Comparison of ENCODE assay signal across 11 cellular contexts in the genomic region with DNA sequence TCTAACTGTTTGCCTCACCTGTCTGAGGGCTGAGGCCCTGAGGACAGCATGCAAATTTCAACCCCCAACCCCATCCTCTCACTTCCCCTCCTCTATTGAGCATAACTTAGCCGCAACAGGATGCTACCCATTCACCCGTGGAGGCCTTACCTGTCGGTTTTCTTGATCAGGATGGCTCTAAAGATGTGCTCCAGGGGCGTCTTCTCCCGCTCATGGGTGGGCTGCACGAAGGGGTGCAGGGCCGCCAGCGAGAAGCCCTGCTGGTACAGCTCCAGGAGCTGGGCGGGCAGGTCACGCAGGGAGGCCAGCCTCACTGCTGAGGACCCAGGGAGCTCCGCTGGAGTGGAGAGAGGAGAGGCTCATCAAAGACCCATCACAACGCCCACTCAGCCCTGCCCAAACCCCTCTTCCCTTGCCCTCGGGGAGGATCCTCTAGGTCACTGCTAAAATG.
DNase-seq lines count a peak whose midpoint lies in the region; ATAC-seq and TF ChIP-seq lines count a peak whose summit lies in the region.
"Had no signal": no experiment of that assay in that cellular context is flagged by ENCODE, and none has a peak within 500 bp of the region (broad histone marks: within the 10 kb centered on the region; RNA-seq: fewer than 3 reads in every experiment).

No MANE protein-coding gene starts in this region.

- peaks cover 73% of the 10 kb centered on the region for H3K36me3 ChIP-seq in DOHH2 (ENCODE audit: control insufficient read depth, low read length)
- H3K36me3 ChIP-seq: ovary, vagina had no signal

- peaks cover 72% of the 10 kb centered on the region for H3K79me2 ChIP-seq in DOHH2 (ENCODE audit: control insufficient read depth, low read length)

- peak overlapping the region; percentile 92 for H3K4me2 ChIP-seq in DOHH2 (ENCODE audit: low read length)

- DNase-seq in GM19240 (ENCODE audit: insufficient read length, low spot score) (peak; percentile 29), epidermal melanocyte (ENCODE audit: insufficient read length, low spot score) (no peak), dermis blood vessel endothelial cell (no peak), C1 segment of cervical spinal cord (lab: John Stamatoyannopoulos, UW) (no peak), NCI-H1417 (lab: John Stamatoyannopoulos, UW) (no peak)
- DNase-seq: NK-92 treated with Interleukin-12 subunit alpha and Interleukin-12 subunit beta, amount 100 ng/mL, for 24 hours; ovary had no signal

- H3K27me3 ChIP-seq in DOHH2 (ENCODE audit: control insufficient read depth, low read length), result no peaks in the 10 kb centered on the region
- H3K27me3 ChIP-seq: ovary, vagina had no signal

- peaks cover 81% of the 10 kb centered on the region for H3F3A ChIP-seq in DOHH2 (ENCODE audit: control insufficient read depth, insufficient read depth)

- peak overlapping the region; percentile 73 for H3K4me3 ChIP-seq in DOHH2 (ENCODE audit: low read length)
- H3K4me3 ChIP-seq: ovary, vagina had no signal

- peak overlapping the region; percentile 100 for H3K27ac ChIP-seq in DOHH2 (ENCODE audit: low read depth, low read length)
- H3K27ac ChIP-seq: ovary, vagina had no signal

- no peaks in the 10 kb centered on the region for H3K9me3 ChIP-seq in DOHH2 (ENCODE audit: control insufficient read depth, insufficient read depth, low read length)
- H3K9me3 ChIP-seq: ovary, vagina had no signal

- peaks cover 98% of the 10 kb centered on the region for H3K4me1 ChIP-seq in DOHH2 (ENCODE audit: control insufficient read depth, low read length)
- H3K4me1 ChIP-seq: vagina had no signal

- peak; percentile 76 for ATAC-seq in HG02759 (IDR thresholded peaks at IDR 0.05; ENCODE audit: unreplicated experiment)
- peak; percentile 76 for ATAC-seq in HG03521 (IDR thresholded peaks at IDR 0.05; ENCODE audit: unreplicated experiment)

- no peak for TF ChIP-seq CTCF in DOHH2 (IDR thresholded peaks at IDR 0.05; ENCODE audit: low read depth, low read length, poor library complexity, severe bottlenecking)

- H4K20me1 ChIP-seq in DOHH2 (ENCODE audit: control insufficient read depth, insufficient read depth, low read depth, low read length), result no peaks in the 10 kb centered on the region

- no peaks in the 10 kb centered on the region for H3K9me2 ChIP-seq in DOHH2 (replicated peaks; ENCODE audit: control insufficient read depth, low read length)
